1 cellular context compared by ENCODE assay signal in the genomic region with DNA sequence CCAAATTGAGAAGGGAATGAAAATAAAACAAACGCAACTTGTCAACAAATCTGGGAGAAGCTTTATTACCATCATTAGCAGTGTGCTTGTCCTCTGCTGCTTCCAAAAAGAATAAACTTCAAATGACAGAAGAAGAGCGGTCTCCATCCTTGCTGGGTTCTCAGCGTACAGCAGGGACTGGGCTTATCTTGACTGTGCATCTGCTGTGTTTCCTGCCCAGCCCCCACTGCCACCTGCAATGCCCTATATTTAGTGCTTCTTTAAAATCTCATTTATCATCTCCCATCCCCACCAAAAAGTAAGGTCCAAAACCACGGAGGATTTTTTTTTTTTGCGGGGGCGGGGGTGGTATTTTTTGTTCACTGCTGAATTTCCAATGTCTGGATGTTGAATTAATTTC.
TF ChIP-seq lines count a peak whose summit lies in the region.

No MANE protein-coding gene starts in this region.

TF ChIP-seq in K562, 482 proteins besides CTCF, POLR2A, EP300 and RAD21:
- TF ChIP-seq RCOR1 (IDR thresholded peaks at IDR 0.05; ENCODE audit: borderline replicate concordance in 1 of 2, low read depth in 2 of 2, low read length in 2 of 2) (no peak), EGR1 (conservative IDR thresholded peaks at IDR 0.05) (0 out of 2 replicates have a peak, but pooled peaks have one; percentile 28)
